ENCODE assay signal across 15 cellular contexts in genomic region chr5:143446535-143447226, GRCh38. TPM values are rescaled to one million over a fixed set of nuclear protein-coding genes. Genes with fewer than 3 reads are reported as not detected.
DNase-seq lines count a peak whose midpoint lies in the region; ATAC-seq and TF ChIP-seq lines count a peak whose summit lies in the region.
"Had no signal": no experiment of that assay in that cellular context is flagged by ENCODE, and none has a peak within 500 bp of the region (broad histone marks: within the 10 kb centered on the region; RNA-seq: fewer than 3 reads in every experiment).

No MANE protein-coding gene starts in this region.

- no peak overlapping the region for H2AFZ ChIP-seq in neural progenitor cell (replicated peaks)
- H2AFZ ChIP-seq: parathyroid adenoma had no signal

- H3K4me3 Mint-ChIP-seq in activated T-cell treated with anti-CD3 and anti-CD28 coated beads, Interleukin-2, amount 50 U/mL, for 24 hours: no peak overlapping the region
- no peak overlapping the region for H3K4me3 Mint-ChIP-seq in neural progenitor cell

- no peaks in the 10 kb centered on the region for H3K9me3 Mint-ChIP-seq in activated T-cell treated with anti-CD3 and anti-CD28 coated beads, Interleukin-2, amount 50 U/mL, for 24 hours
- H3K9me3 Mint-ChIP-seq in neural progenitor cell: no peaks in the 10 kb centered on the region

- H3K4me3 ChIP-seq in SK-N-MC (peak overlapping the region; percentile 68), neural progenitor cell (no peak overlapping the region)
- H3K4me3 ChIP-seq: stomach had no signal

- peaks cover 3% of the 10 kb centered on the region for H3K27me3 ChIP-seq in neural progenitor cell
- H3K27me3 ChIP-seq: stomach had no signal

- no peaks in the 10 kb centered on the region for H3K27me3 Mint-ChIP-seq in activated T-cell treated with anti-CD3 and anti-CD28 coated beads, Interleukin-2, amount 50 U/mL, for 24 hours
- H3K27me3 Mint-ChIP-seq in neural progenitor cell (ENCODE audit: insufficient read depth, low read depth): no peaks in the 10 kb centered on the region

- peaks cover 36% of the 10 kb centered on the region for H3F3A ChIP-seq in neural progenitor cell (ENCODE audit: low read depth)

- no peaks in the 10 kb centered on the region for H3K36me3 Mint-ChIP-seq in activated T-cell treated with anti-CD3 and anti-CD28 coated beads, Interleukin-2, amount 50 U/mL, for 24 hours (ENCODE audit: low read depth)
- no peaks in the 10 kb centered on the region for H3K36me3 Mint-ChIP-seq in neural progenitor cell

- H3K4me1 Mint-ChIP-seq in activated T-cell treated with anti-CD3 and anti-CD28 coated beads, Interleukin-2, amount 50 U/mL, for 24 hours (ENCODE audit: low read depth): peaks cover 26% of the 10 kb centered on the region
- peaks cover 26% of the 10 kb centered on the region for H3K4me1 Mint-ChIP-seq in neural progenitor cell

- H4K20me1 ChIP-seq in neural progenitor cell (ENCODE audit: low read depth): peaks cover 11% of the 10 kb centered on the region

- TF ChIP-seq CTCF in neural progenitor cell (IDR thresholded peaks at IDR 0.05): no peak

- no peaks in the 10 kb centered on the region for H3K9me3 ChIP-seq in SK-N-MC (ENCODE audit: low read depth, low read length)
- H3K9me3 ChIP-seq in neural progenitor cell (ENCODE audit: low read depth): no peaks in the 10 kb centered on the region
- H3K9me3 ChIP-seq: stomach had no signal

- peak overlapping the region; percentile 4 for H3K27ac Mint-ChIP-seq in activated T-cell treated with anti-CD3 and anti-CD28 coated beads, Interleukin-2, amount 50 U/mL, for 24 hours
- no peak overlapping the region for H3K27ac Mint-ChIP-seq in neural progenitor cell

- H3K4me1 ChIP-seq in neural progenitor cell: peaks cover 36% of the 10 kb centered on the region
- H3K4me1 ChIP-seq: parathyroid adenoma, stomach had no signal

- H3K36me3 ChIP-seq in SK-N-MC (ENCODE audit: insufficient read depth, low read length): no peaks in the 10 kb centered on the region
- no peaks in the 10 kb centered on the region for H3K36me3 ChIP-seq in neural progenitor cell
- H3K36me3 ChIP-seq: stomach had no signal

- ATAC-seq in GM19463 (IDR thresholded peaks at IDR 0.05; ENCODE audit: unreplicated experiment) (peak; percentile 45), HG03045 (IDR thresholded peaks at IDR 0.05; ENCODE audit: unreplicated experiment) (no peak), GM19328 (IDR thresholded peaks at IDR 0.05; ENCODE audit: unreplicated experiment) (no peak)
- ATAC-seq: Panc1 had no signal

- DNase-seq in activated T-cell treated with anti-CD3 and anti-CD28 coated beads, Interleukin-2, amount 50 U/mL, for 24 hours: no peak
- DNase-seq in activated T-cell treated with anti-CD3 and anti-CD28 coated beads, Interleukin-2, amount 50 U/mL, for 48 hours: no peak
- DNase-seq in SK-N-MC (ENCODE audit: low read depth, low spot score) (no peak), neural progenitor cell (ENCODE audit: low spot score) (peak; percentile 60), HT-29 (ENCODE audit: low spot score) (no peak)
- DNase-seq: GF-D8, NCI-H1930, NCI-H526, small intestine, stomach had no signal

- H3K27ac ChIP-seq in SK-N-MC: peak overlapping the region; percentile 92; the same call in 1 of the 2 replicates
- no peak overlapping the region for H3K27ac ChIP-seq in neural progenitor cell
- H3K27ac ChIP-seq: parathyroid adenoma, stomach had no signal

- H3K9ac ChIP-seq in SK-N-MC (ENCODE audit: insufficient read length): peak overlapping the region; percentile 69
- H3K9ac ChIP-seq in neural progenitor cell: no peak overlapping the region
- H3K9ac ChIP-seq: parathyroid adenoma had no signal

- H3K4me2 ChIP-seq in neural progenitor cell: peak overlapping the region; percentile 28

- no peaks in the 10 kb centered on the region for H3K79me2 ChIP-seq in neural progenitor cell (ENCODE audit: low read depth)
- H3K79me2 ChIP-seq: parathyroid adenoma had no signal

RNA-seq across cellular contexts. Expression of gene NR3C1, which starts 43.2 kb away (rescaled TPM):
- 0.17 and 0.37 TPM in 2 replicates for total RNA-seq in neural progenitor cell (ENCODE audit: low replicate concordance)
- total RNA-seq in HT-29 (2014; rRNA removed; shearing (Covaris generic)): not detected in 2 replicates
